Comparison of ENCODE assay signal across 16 cellular contexts in genomic region chr13:110625771-110626321, GRCh38. TPM values are rescaled to one million over a fixed set of nuclear protein-coding genes. Genes with fewer than 3 reads are reported as not detected.
DNase-seq lines count a peak whose midpoint lies in the region; ATAC-seq, FAIRE-seq and TF ChIP-seq lines count a peak whose summit lies in the region.
"Had no signal": no experiment of that assay in that cellular context is flagged by ENCODE, and none has a peak within 500 bp of the region (broad histone marks: within the 10 kb centered on the region; RNA-seq: fewer than 3 reads in every experiment).

No MANE protein-coding gene starts in this region.

- H3K9me3 ChIP-seq in Peyer's patch (no peaks in the 10 kb centered on the region), prostate gland (no peaks in the 10 kb centered on the region)

- no peak for FAIRE-seq in GM12892 (lab: Jason Lieb, UNC)

- H3K27me3 ChIP-seq in Peyer's patch: no peaks in the 10 kb centered on the region
- H3K27me3 ChIP-seq in prostate gland (replicated peaks; ENCODE audit: insufficient read depth): no peaks in the 10 kb centered on the region

- intact Hi-C loops in prostate gland (cut with DNase I): no loop called here

- peak; percentile 17 for DNase-seq in GM12892 (ENCODE audit: insufficient read length)
- peak in 2 of 3 donors; percentile 82 to 83 for DNase-seq in Peyer's patch
- peak; percentile 34 for DNase-seq in fibroblast of villous mesenchyme (ENCODE audit: low read depth)
- DNase-seq in prostate gland (ENCODE audit: low spot score): peak; percentile 54
- DNase-seq in iPS-NIHi7 (ENCODE audit: extremely low spot score): no peak
- no peak for DNase-seq in immature natural killer cell
- no peak for DNase-seq in activated naive CD8-positive, alpha-beta T cell treated with anti-CD3 and anti-CD28 coated beads, Interleukin-2, amount 50 U/mL, for 24 hours
- DNase-seq: foreskin fibroblast; GDM1; NCI-H187; occipital lobe; stimulated activated CD4-positive, alpha-beta T cell treated with anti-CD3 and anti-CD28 coated beads, Interleukin-2, amount 100 ng/mL, for 48 hours; stimulated activated naive CD4-positive, alpha-beta T cell treated with Interleukin-2 at 50 U/mL for 16 hours had no signal

- peaks cover 0 to 57% (median 0%) of the 10 kb centered on the region in 3 donors for H3K36me3 ChIP-seq in Peyer's patch
- H3K36me3 ChIP-seq in prostate gland: peaks cover 0 to 3% of the 10 kb centered on the region in 2 donors

- H3K27ac ChIP-seq in Peyer's patch (peak overlapping the region in 2 of 4 donors; percentile 36 to 75), prostate gland (peak overlapping the region; percentile 54 to 77)

- H3K27ac Mint-ChIP-seq in immature natural killer cell: no peak overlapping the region
- H3K27ac Mint-ChIP-seq in activated naive CD8-positive, alpha-beta T cell treated with anti-CD3 and anti-CD28 coated beads, Interleukin-2, amount 50 U/mL, for 24 hours: no peak overlapping the region
- H3K27ac Mint-ChIP-seq: T-helper 1 cell treated with Interleukin-12 subunit alpha and Interleukin-12 subunit beta and Interleukin-4 antibody, amounts not matched to agents 30 μg/mL and 1 μg/mL, for 36 hours had no signal

- H3K4me1 Mint-ChIP-seq in immature natural killer cell: peaks cover 36 to 56% of the 10 kb centered on the region in 2 donors
- H3K4me1 Mint-ChIP-seq in activated naive CD8-positive, alpha-beta T cell treated with anti-CD3 and anti-CD28 coated beads, Interleukin-2, amount 50 U/mL, for 24 hours: peaks cover 25% of the 10 kb centered on the region
- H3K4me1 Mint-ChIP-seq: CD14-positive monocyte had no signal

- H3K9me3 Mint-ChIP-seq in immature natural killer cell: no peaks in the 10 kb centered on the region
- no peaks in the 10 kb centered on the region for H3K9me3 Mint-ChIP-seq in activated naive CD8-positive, alpha-beta T cell treated with anti-CD3 and anti-CD28 coated beads, Interleukin-2, amount 50 U/mL, for 24 hours
- H3K9me3 Mint-ChIP-seq: CD14-positive monocyte; T-helper 1 cell treated with Interleukin-12 subunit alpha and Interleukin-12 subunit beta and Interleukin-4 antibody, amounts not matched to agents 30 μg/mL and 1 μg/mL, for 36 hours had no signal

- 53% methylated on average over 19 of the region's 19 CpGs for WGBS in prostate gland

- H3K4me3 ChIP-seq in Peyer's patch (no peak overlapping the region), fibroblast of villous mesenchyme (ENCODE audit: low read depth, low read length) (no peak overlapping the region), prostate gland (no peak overlapping the region)

- H3K36me3 Mint-ChIP-seq in immature natural killer cell: peaks cover 5 to 16% (median 6%) of the 10 kb centered on the region in 3 donors
- peaks cover 17% of the 10 kb centered on the region for H3K36me3 Mint-ChIP-seq in activated naive CD8-positive, alpha-beta T cell treated with anti-CD3 and anti-CD28 coated beads, Interleukin-2, amount 50 U/mL, for 24 hours (ENCODE audit: low read depth)

- H3K4me1 ChIP-seq in Peyer's patch (peaks cover 0 to 36% (median 0%) of the 10 kb centered on the region in 4 donors), prostate gland (replicated peaks) (peaks cover 6% of the 10 kb centered on the region)

- no peak for TF ChIP-seq CTCF in Peyer's patch (IDR thresholded peaks at IDR 0.05)
- no peak for TF ChIP-seq CTCF in fibroblast of villous mesenchyme (IDR thresholded peaks at IDR 0.05; ENCODE audit: insufficient read depth, low read depth, low read length)
- TF ChIP-seq CTCF in prostate gland (IDR thresholded peaks at IDR 0.05): no peak

- H3K4me3 Mint-ChIP-seq in immature natural killer cell: no peak overlapping the region
- H3K4me3 Mint-ChIP-seq in activated naive CD8-positive, alpha-beta T cell treated with anti-CD3 and anti-CD28 coated beads, Interleukin-2, amount 50 U/mL, for 24 hours: no peak overlapping the region
- H3K4me3 Mint-ChIP-seq: CD14-positive monocyte; T-helper 1 cell treated with Interleukin-12 subunit alpha and Interleukin-12 subunit beta and Interleukin-4 antibody, amounts not matched to agents 30 μg/mL and 1 μg/mL, for 36 hours had no signal

- TF ChIP-seq POLR2A in GM12892 (IDR thresholded peaks at IDR 0.05; ENCODE audit: low read depth, low read length) (no peak), Peyer's patch (IDR thresholded peaks at IDR 0.05) (peak in 1 of 2 donors; percentile 48), prostate gland (IDR thresholded peaks at IDR 0.05) (no peak)

- H3K27me3 Mint-ChIP-seq in immature natural killer cell (ENCODE audit: low read depth in 3 of 3): peaks cover 0 to 4% (median 2%) of the 10 kb centered on the region in 3 donors
- no peaks in the 10 kb centered on the region for H3K27me3 Mint-ChIP-seq in activated naive CD8-positive, alpha-beta T cell treated with anti-CD3 and anti-CD28 coated beads, Interleukin-2, amount 50 U/mL, for 24 hours

- ATAC-seq in GM19351 (IDR thresholded peaks at IDR 0.05; ENCODE audit: unreplicated experiment): no peak
- ATAC-seq in activated naive CD8-positive, alpha-beta T cell treated with anti-CD3 and anti-CD28 coated beads, Interleukin-2, amount 50 U/mL, for 24 hours: no peak

RNA-seq across cellular contexts. Expression of gene NAXD, which starts 10.5 kb away (rescaled TPM):
- polyA plus RNA-seq in GM12892 (2012; ENCODE audit: missing spikeins): 20.7 TPM
- total RNA-seq in Peyer's patch (10 to 100 TPM; 27.1 to 43.2 (median 35.8) TPM), fibroblast of villous mesenchyme (13.5 and 16.8 TPM in 2 replicates), prostate gland (10 to 100 TPM; 36.2 to 71.6 TPM)
- 10 to 100 TPM in 1 of 3 donors, 1 to 10 TPM in 2; 4.4 to 13.4 (median 7.7) TPM for polyA plus RNA-seq in immature natural killer cell

Comparison
In these comparisons a context has a peak if more than half of its experiments do, and no peak if none do; other contexts are left out.
1. DNase-seq: peak in GM12892 (single experiment), Peyer's patch (2 of 3), fibroblast of villous mesenchyme (single experiment) and prostate gland (single experiment); none in iPS-NIHi7 (single experiment), immature natural killer cell (0 of 3) and activated naive CD8-positive, alpha-beta T cell treated with anti-CD3 and anti-CD28 coated beads, Interleukin-2, amount 50 U/mL, for 24 hours (single experiment).